Comparison of ENCODE assay signal across 23 cellular contexts in genomic region chr12:15603461-15604085, GRCh38.
DNase-seq lines count a peak whose midpoint lies in the region; ATAC-seq and TF ChIP-seq lines count a peak whose summit lies in the region.
"Had no signal": no experiment of that assay in that cellular context is flagged by ENCODE, and none has a peak within 500 bp of the region (broad histone marks: within the 10 kb centered on the region; RNA-seq: fewer than 3 reads in every experiment).

No MANE protein-coding gene starts in this region.

- no peaks in the 10 kb centered on the region for H3K9me3 ChIP-seq in cardiac muscle cell (ENCODE audit: low read depth)
- H3K9me3 ChIP-seq in left ventricle myocardium inferior (replicated peaks): no peaks in the 10 kb centered on the region
- H3K9me3 ChIP-seq in WERI-Rb-1 (ENCODE audit: severe bottlenecking): no peaks in the 10 kb centered on the region
- H3K9me3 ChIP-seq in smooth muscle cell (replicated peaks; ENCODE audit: low read depth): no peaks in the 10 kb centered on the region

- H3K36me3 ChIP-seq in cardiac muscle cell (no peaks in the 10 kb centered on the region), left ventricle myocardium inferior (no peaks in the 10 kb centered on the region), WERI-Rb-1 (no peaks in the 10 kb centered on the region), smooth muscle cell (ENCODE audit: low read depth) (no peaks in the 10 kb centered on the region)

- 16% methylated on average over 4 of the region's 4 CpGs for WGBS in smooth muscle cell (ENCODE audit: low lambda C conversion rate)

- ATAC-seq in GM18907 (IDR thresholded peaks at IDR 0.05; ENCODE audit: unreplicated experiment) (no peak), GM21390 (IDR thresholded peaks at IDR 0.05; ENCODE audit: unreplicated experiment) (no peak), HG02840 (IDR thresholded peaks at IDR 0.05; ENCODE audit: low FRiP score, unreplicated experiment) (no peak)
- ATAC-seq: activated CD8-positive, alpha-beta memory T cell treated with anti-CD3 and anti-CD28 coated beads, Interleukin-2, amount 10 ng/mL, durations not matched to agents 7 days and 5 days; activated T-helper 17 cell treated with anti-CD3 and anti-CD28 coated beads, Interleukin-2, amount 50 U/mL, for 72 hours; stimulated activated naive B cell treated with anti-CD40 and anti-IgM and Interleukin-4, amounts not matched to agents 10 μg/mL and 1 μg/mL and 100 μg/mL, for 72 hours had no signal

- H3K27me3 ChIP-seq in cardiac muscle cell (no peaks in the 10 kb centered on the region), left ventricle myocardium inferior (ENCODE audit: low read depth) (no peaks in the 10 kb centered on the region), WERI-Rb-1 (ENCODE audit: insufficient read depth, low read depth, severe bottlenecking) (no peaks in the 10 kb centered on the region), smooth muscle cell (ENCODE audit: low read depth) (no peaks in the 10 kb centered on the region)

- no peak for TF ChIP-seq CTCF in cardiac muscle cell (IDR thresholded peaks at IDR 0.05; ENCODE audit: low read depth, low read length)
- no peak for TF ChIP-seq CTCF in left ventricle myocardium inferior (IDR thresholded peaks at IDR 0.05; ENCODE audit: borderline replicate concordance)
- no peak for TF ChIP-seq CTCF in WERI-Rb-1 (IDR thresholded peaks at IDR 0.05; ENCODE audit: low read depth, low read length)
- TF ChIP-seq CTCF in smooth muscle cell (IDR thresholded peaks at IDR 0.05; ENCODE audit: borderline replicate concordance, insufficient read depth, poor library complexity, severe bottlenecking): no peak

- H3F3A ChIP-seq in smooth muscle cell (ENCODE audit: low read depth): no peaks in the 10 kb centered on the region

- no peak overlapping the region for H2AFZ ChIP-seq in smooth muscle cell (ENCODE audit: low read depth)

- H3K4me3 ChIP-seq in cardiac muscle cell: no peak overlapping the region
- no peak overlapping the region for H3K4me3 ChIP-seq in left ventricle myocardium inferior
- no peak overlapping the region for H3K4me3 ChIP-seq in WERI-Rb-1 (ENCODE audit: low read depth, low read length)
- H3K4me3 ChIP-seq in smooth muscle cell: no peak overlapping the region

- H3K79me2 ChIP-seq in smooth muscle cell (ENCODE audit: low read depth): no peaks in the 10 kb centered on the region

- DNase-seq in cardiac muscle cell (ENCODE audit: low read depth in 1 of 2, low spot score in 1 of 2) (peak; percentile 36 to 44), left ventricle myocardium inferior (no peak), NCI-H2227 (lab: John Stamatoyannopoulos, UW; ENCODE audit: unreplicated experiment) (peak; percentile 40), WERI-Rb-1 (peak; percentile 16), smooth muscle cell (lab: John Stamatoyannopoulos, UW; ENCODE audit: unreplicated experiment) (peak; percentile 27)
- DNase-seq: ACHN; activated CD4-positive, alpha-beta T cell treated with anti-CD3 and anti-CD28 coated beads for 48 hours; activated CD8-positive, alpha-beta memory T cell treated with anti-CD3 and anti-CD28 coated beads, Interleukin-2, amount 10 ng/mL, durations not matched to agents 7 days and 5 days; activated naive CD8-positive, alpha-beta T cell treated with anti-CD3 and anti-CD28 coated beads for 36 hours; C1 segment of cervical spinal cord; GF-D8; glutamatergic neuron; Kasumi-1; midbrain; NCI-H1436; NCI-H226; nephron progenitor cell; stimulated activated CD4-positive, alpha-beta T cell treated with anti-CD3 and anti-CD28 coated beads, Interleukin-1b, Interleukin-23, amount 100 ng/mL, for 48 hours; stimulated activated naive B cell treated with anti-CD40 and anti-IgM and Interleukin-4, amounts not matched to agents 10 μg/mL and 1 μg/mL and 100 μg/mL, for 72 hours had no signal

- intact Hi-C loops in left ventricle myocardium inferior (cut with micrococcal nuclease): no loop called here

- H3K4me2 ChIP-seq in smooth muscle cell: peak overlapping the region; percentile 58

- peak overlapping the region; percentile 2 for H3K27ac ChIP-seq in cardiac muscle cell
- H3K27ac ChIP-seq in left ventricle myocardium inferior (replicated peaks): no peak overlapping the region
- H3K27ac ChIP-seq in WERI-Rb-1: no peak overlapping the region
- H3K27ac ChIP-seq in smooth muscle cell (ENCODE audit: low read depth): peak overlapping the region; percentile 43

- H3K9ac ChIP-seq in smooth muscle cell (ENCODE audit: low read depth): no peak overlapping the region

- H4K20me1 ChIP-seq in smooth muscle cell (ENCODE audit: low read depth): no peaks in the 10 kb centered on the region

- H3K4me1 ChIP-seq in cardiac muscle cell (ENCODE audit: low read depth): peaks cover 6% of the 10 kb centered on the region
- peaks cover 27% of the 10 kb centered on the region for H3K4me1 ChIP-seq in left ventricle myocardium inferior
- no peaks in the 10 kb centered on the region for H3K4me1 ChIP-seq in smooth muscle cell (ENCODE audit: low read depth)

Comparison
In these comparisons a context has a peak if more than half of its experiments do, and no peak if none do; other contexts are left out.
1. H3K27ac ChIP-seq: peak in cardiac muscle cell (single experiment) and smooth muscle cell (single experiment); none in left ventricle myocardium inferior (single experiment) and WERI-Rb-1 (single experiment).